Comparison of ENCODE assay signal across 1 cellular context in the genomic region with DNA sequence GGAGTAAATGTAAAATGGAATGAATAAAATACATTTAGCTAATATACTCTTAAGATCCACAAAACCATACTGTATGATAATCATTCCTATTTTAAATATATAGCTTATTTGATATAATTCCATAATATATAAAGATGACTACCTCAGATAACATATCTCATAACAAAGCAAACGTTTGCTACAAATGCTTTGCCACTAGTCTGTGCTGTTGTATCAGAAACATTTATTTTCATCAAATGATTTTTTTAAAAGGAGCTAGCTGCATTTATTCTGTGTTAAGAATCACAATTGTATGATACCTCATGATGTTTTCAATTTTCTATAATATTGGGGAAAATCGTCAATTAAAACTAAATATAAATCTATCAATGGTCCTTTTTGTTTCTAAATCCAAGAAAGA.
TF ChIP-seq lines count a peak whose summit lies in the region.

No MANE protein-coding gene starts in this region.

TF ChIP-seq in H1, 55 proteins besides CTCF, POLR2A, EP300 and RAD21 (continued from another document):
- TF ChIP-seq, protein P1, sequence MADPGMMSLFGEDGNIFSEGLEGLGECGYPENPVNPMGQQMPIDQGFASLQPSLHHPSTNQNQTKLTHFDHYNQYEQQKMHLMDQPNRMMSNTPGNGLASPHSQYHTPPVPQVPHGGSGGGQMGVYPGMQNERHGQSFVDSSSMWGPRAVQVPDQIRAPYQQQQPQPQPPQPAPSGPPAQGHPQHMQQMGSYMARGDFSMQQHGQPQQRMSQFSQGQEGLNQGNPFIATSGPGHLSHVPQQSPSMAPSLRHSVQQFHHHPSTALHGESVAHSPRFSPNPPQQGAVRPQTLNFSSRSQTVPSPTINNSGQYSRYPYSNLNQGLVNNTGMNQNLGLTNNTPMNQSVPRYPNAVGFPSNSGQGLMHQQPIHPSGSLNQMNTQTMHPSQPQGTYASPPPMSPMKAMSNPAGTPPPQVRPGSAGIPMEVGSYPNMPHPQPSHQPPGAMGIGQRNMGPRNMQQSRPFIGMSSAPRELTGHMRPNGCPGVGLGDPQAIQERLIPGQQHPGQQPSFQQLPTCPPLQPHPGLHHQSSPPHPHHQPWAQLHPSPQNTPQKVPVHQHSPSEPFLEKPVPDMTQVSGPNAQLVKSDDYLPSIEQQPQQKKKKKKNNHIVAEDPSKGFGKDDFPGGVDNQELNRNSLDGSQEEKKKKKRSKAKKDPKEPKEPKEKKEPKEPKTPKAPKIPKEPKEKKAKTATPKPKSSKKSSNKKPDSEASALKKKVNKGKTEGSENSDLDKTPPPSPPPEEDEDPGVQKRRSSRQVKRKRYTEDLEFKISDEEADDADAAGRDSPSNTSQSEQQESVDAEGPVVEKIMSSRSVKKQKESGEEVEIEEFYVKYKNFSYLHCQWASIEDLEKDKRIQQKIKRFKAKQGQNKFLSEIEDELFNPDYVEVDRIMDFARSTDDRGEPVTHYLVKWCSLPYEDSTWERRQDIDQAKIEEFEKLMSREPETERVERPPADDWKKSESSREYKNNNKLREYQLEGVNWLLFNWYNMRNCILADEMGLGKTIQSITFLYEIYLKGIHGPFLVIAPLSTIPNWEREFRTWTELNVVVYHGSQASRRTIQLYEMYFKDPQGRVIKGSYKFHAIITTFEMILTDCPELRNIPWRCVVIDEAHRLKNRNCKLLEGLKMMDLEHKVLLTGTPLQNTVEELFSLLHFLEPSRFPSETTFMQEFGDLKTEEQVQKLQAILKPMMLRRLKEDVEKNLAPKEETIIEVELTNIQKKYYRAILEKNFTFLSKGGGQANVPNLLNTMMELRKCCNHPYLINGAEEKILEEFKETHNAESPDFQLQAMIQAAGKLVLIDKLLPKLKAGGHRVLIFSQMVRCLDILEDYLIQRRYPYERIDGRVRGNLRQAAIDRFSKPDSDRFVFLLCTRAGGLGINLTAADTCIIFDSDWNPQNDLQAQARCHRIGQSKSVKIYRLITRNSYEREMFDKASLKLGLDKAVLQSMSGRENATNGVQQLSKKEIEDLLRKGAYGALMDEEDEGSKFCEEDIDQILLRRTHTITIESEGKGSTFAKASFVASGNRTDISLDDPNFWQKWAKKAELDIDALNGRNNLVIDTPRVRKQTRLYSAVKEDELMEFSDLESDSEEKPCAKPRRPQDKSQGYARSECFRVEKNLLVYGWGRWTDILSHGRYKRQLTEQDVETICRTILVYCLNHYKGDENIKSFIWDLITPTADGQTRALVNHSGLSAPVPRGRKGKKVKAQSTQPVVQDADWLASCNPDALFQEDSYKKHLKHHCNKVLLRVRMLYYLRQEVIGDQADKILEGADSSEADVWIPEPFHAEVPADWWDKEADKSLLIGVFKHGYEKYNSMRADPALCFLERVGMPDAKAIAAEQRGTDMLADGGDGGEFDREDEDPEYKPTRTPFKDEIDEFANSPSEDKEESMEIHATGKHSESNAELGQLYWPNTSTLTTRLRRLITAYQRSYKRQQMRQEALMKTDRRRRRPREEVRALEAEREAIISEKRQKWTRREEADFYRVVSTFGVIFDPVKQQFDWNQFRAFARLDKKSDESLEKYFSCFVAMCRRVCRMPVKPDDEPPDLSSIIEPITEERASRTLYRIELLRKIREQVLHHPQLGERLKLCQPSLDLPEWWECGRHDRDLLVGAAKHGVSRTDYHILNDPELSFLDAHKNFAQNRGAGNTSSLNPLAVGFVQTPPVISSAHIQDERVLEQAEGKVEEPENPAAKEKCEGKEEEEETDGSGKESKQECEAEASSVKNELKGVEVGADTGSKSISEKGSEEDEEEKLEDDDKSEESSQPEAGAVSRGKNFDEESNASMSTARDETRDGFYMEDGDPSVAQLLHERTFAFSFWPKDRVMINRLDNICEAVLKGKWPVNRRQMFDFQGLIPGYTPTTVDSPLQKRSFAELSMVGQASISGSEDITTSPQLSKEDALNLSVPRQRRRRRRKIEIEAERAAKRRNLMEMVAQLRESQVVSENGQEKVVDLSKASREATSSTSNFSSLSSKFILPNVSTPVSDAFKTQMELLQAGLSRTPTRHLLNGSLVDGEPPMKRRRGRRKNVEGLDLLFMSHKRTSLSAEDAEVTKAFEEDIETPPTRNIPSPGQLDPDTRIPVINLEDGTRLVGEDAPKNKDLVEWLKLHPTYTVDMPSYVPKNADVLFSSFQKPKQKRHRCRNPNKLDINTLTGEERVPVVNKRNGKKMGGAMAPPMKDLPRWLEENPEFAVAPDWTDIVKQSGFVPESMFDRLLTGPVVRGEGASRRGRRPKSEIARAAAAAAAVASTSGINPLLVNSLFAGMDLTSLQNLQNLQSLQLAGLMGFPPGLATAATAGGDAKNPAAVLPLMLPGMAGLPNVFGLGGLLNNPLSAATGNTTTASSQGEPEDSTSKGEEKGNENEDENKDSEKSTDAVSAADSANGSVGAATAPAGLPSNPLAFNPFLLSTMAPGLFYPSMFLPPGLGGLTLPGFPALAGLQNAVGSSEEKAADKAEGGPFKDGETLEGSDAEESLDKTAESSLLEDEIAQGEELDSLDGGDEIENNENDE (IDR thresholded peaks at IDR 0.05; ENCODE audit: insufficient replicate concordance, low read length): no peak
- TF ChIP-seq SUZ12 (IDR thresholded peaks at IDR 0.05; ENCODE audit: low read length) (no peak), CTBP2 (IDR thresholded peaks at IDR 0.05; ENCODE audit: borderline replicate concordance, insufficient read depth, insufficient read length, low read length) (no peak), JUN (IDR thresholded peaks at IDR 0.05; ENCODE audit: low read depth, low read length) (no peak), KDM1A (IDR thresholded peaks at IDR 0.05; ENCODE audit: borderline replicate concordance, low read length) (no peak), SRF (IDR thresholded peaks at IDR 0.05; ENCODE audit: low read depth, low read length) (no peak), NRF1 (IDR thresholded peaks at IDR 0.05; ENCODE audit: low read depth, low read length) (no peak), POLR2AphosphoS5 (IDR thresholded peaks at IDR 0.05; ENCODE audit: low read depth, low read length) (no peak)
